In genomic region chr12:70709022-70709421, GRCh38 we compare ENCODE assay signal across 27 cellular contexts.
"Had no signal": no experiment of that assay in that cellular context is flagged by ENCODE, and none has a peak within 500 bp of the region (broad histone marks: within the 10 kb centered on the region; RNA-seq: fewer than 3 reads in every experiment).

No MANE protein-coding gene starts in this region.

- H3K27ac ChIP-seq: stomach, suprapubic skin, testis, thoracic aorta, thyroid gland, tibial artery, tibial nerve, transverse colon, upper lobe of left lung, upper lobe of right lung, uterus, vagina had no signal

- H3K9me3 ChIP-seq: stomach, suprapubic skin, testis, thoracic aorta, thyroid gland, tibial artery, tibial nerve, transverse colon, upper lobe of left lung, upper lobe of right lung, uterus, vagina had no signal

- DNase-seq: stimulated activated CD4-positive, alpha-beta T cell treated with anti-CD3 and anti-CD28 coated beads, Interleukin-2, amount 100 ng/mL, for 48 hours; stimulated activated CD4-positive, alpha-beta T cell treated with anti-CD3 and anti-CD28 coated beads, Interleukin-4, amount 100 ng/mL, for 1 hour; stimulated activated CD4-positive, alpha-beta T cell treated with anti-CD3 and anti-CD28 coated beads, Interleukin-4, amount 100 ng/mL, for 24 hours; stimulated activated CD4-positive, alpha-beta T cell treated with anti-CD3 and anti-CD28 coated beads, Interleukin-4, amount 100 ng/mL, for 4 hours; stimulated activated CD8-positive, alpha-beta memory T cell treated with anti-CD3 and anti-CD28 coated beads, Interleukin-4, amount 100 ng/mL, for 48 hours; stimulated activated naive B cell treated with anti-CD40 and anti-IgM and Interleukin-4, amounts not matched to agents 10 μg/mL and 1 μg/mL and 100 μg/mL, for 72 hours; stimulated activated naive CD4-positive, alpha-beta T cell; stimulated activated naive CD4-positive, alpha-beta T cell treated with Interleukin-2 at 50 U/mL for 16 hours; stimulated activated naive CD8-positive, alpha-beta T cell treated with anti-CD3 and anti-CD28 coated beads, Interleukin-15, amount 100 ng/mL, for 72 hours; stimulated activated naive CD8-positive, alpha-beta T cell treated with anti-CD3 and anti-CD28 coated beads, Interleukin-15, Interleukin-2, amounts not matched to agents 100 U/mL and 50 U/mL, for 24 hours; stomach; substantia nigra; testis; thyroid gland; tibial artery; transverse colon; trophoblast cell; upper lobe of left lung; upper lobe of right lung; uterus had no signal

- FAIRE-seq: urothelium cell line had no signal

- H3K36me3 ChIP-seq: stomach, suprapubic skin, thoracic aorta, thyroid gland, tibial artery, tibial nerve, transverse colon, upper lobe of left lung, upper lobe of right lung, uterus, vagina had no signal

- H3K27me3 ChIP-seq: suprapubic skin, testis, thyroid gland, tibial artery, tibial nerve, transverse colon, upper lobe of left lung, upper lobe of right lung, uterus, vagina had no signal

- H3K4me3 ChIP-seq: stomach, suprapubic skin, testis, thoracic aorta, thyroid gland, tibial artery, tibial nerve, transverse colon, upper lobe of left lung, upper lobe of right lung, uterus, vagina had no signal

- H3K4me1 ChIP-seq: suprapubic skin, testis, thyroid gland, tibial artery, tibial nerve, upper lobe of left lung, upper lobe of right lung, uterus, vagina had no signal

- ATAC-seq: stimulated activated effector memory CD8-positive, alpha-beta T cell treated with anti-CD3 and anti-CD28 coated beads, Interleukin-12 subunit alpha, Interleukin-12 subunit beta, amount 100 ng/mL, for 72 hours; stimulated activated memory B cell treated with anti-CD40 and anti-IgM and Interleukin-4, amounts not matched to agents 10 μg/mL and 1 μg/mL and 100 μg/mL, for 72 hours; stimulated activated naive B cell treated with anti-CD40 and anti-IgM and Interleukin-4, amounts not matched to agents 10 μg/mL and 1 μg/mL and 100 μg/mL, for 72 hours; stimulated activated naive CD8-positive, alpha-beta T cell treated with anti-CD3 and anti-CD28 coated beads, Interleukin-15, amount 100 ng/mL, for 72 hours; stimulated activated naive CD8-positive, alpha-beta T cell treated with anti-CD3 and anti-CD28 coated beads, Interleukin-15, Interleukin-2, amounts not matched to agents 100 U/mL and 50 U/mL, for 24 hours; upper lobe of right lung had no signal
